Comparison of ENCODE assay signal across 20 cellular contexts in the genomic region with DNA sequence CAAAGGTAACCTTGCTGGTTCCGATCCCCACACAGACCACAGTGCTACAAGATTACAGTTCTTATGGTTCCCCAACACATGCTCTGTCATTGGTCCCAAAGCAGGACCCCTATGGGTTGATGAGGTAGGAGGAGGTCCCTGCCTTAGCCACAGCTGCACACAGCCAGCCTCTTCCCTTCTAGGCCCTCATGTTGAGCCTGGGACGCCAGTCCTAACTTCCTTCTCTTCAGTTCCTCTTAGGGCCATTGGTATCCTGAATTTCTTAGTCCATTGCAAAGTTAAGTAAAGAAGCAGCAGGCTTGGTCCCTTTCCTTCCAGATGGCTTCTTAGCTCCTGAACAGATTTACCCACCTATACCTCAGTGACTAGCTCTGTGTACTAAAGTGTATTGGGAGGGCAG. TPM values are rescaled to one million over a fixed set of nuclear protein-coding genes. Genes with fewer than 3 reads are reported as not detected.
A peak's percentile ranks its signal among the peaks of the same experiment; 100 is the strongest.
DNase-seq lines count a peak whose midpoint lies in the region; ATAC-seq and TF ChIP-seq lines count a peak whose summit lies in the region.
"Had no signal": no experiment of that assay in that cellular context is flagged by ENCODE, and none has a peak within 500 bp of the region (broad histone marks: within the 10 kb centered on the region; RNA-seq: fewer than 3 reads in every experiment).

No MANE protein-coding gene starts in this region.

- no peak overlapping the region for H3K27ac ChIP-seq in CD4-positive, CD25-positive, alpha-beta regulatory T cell (ENCODE audit: insufficient read depth, low read length, poor library complexity, severe bottlenecking)

- H3K36me3 Mint-ChIP-seq in CD4-positive, CD25-positive, alpha-beta regulatory T cell = peaks cover 12% of the 10 kb centered on the region
- H3K36me3 Mint-ChIP-seq in activated T-helper 1 cell treated with anti-CD3 and anti-CD28 coated beads, Interleukin-12 subunit alpha, Interleukin-12 subunit beta, Interleukin-2, Interleukin-4 antibody, amounts not matched to agents 30 ng/mL and 10 ng/mL and 1 ng/mL, durations not matched to agents 14 hours and 24 hours and 36 hours (ENCODE audit: low read depth) = peaks cover 51% of the 10 kb centered on the region
- H3K36me3 Mint-ChIP-seq in nephron progenitor cell (ENCODE audit: low read depth) = no peaks in the 10 kb centered on the region

- H3K36me3 ChIP-seq in CD4-positive, CD25-positive, alpha-beta regulatory T cell (ENCODE audit: control insufficient read depth, insufficient read depth, low read length) = no peaks in the 10 kb centered on the region
- H3K36me3 ChIP-seq: BE2C had no signal

- no peaks in the 10 kb centered on the region for H3K27me3 Mint-ChIP-seq in CD4-positive, CD25-positive, alpha-beta regulatory T cell
- H3K27me3 Mint-ChIP-seq in activated T-helper 1 cell treated with anti-CD3 and anti-CD28 coated beads, Interleukin-12 subunit alpha, Interleukin-12 subunit beta, Interleukin-2, Interleukin-4 antibody, amounts not matched to agents 30 ng/mL and 10 ng/mL and 1 ng/mL, durations not matched to agents 14 hours and 24 hours and 36 hours (ENCODE audit: insufficient read depth) = no peaks in the 10 kb centered on the region
- H3K27me3 Mint-ChIP-seq in nephron progenitor cell (ENCODE audit: low read depth, poor library complexity) = no peaks in the 10 kb centered on the region

- no peak for DNase-seq in CD4-positive, CD25-positive, alpha-beta regulatory T cell
- DNase-seq in MV-4-11 (lab: John Stamatoyannopoulos, UW) (peak; percentile 49), nephron progenitor cell (no peak), KBM-7 (no peak), NCI-H1092 (lab: John Stamatoyannopoulos, UW) (no peak), NCI-H1417 treated with DMSO at 0.1 percent for 48 hours (lab: John Stamatoyannopoulos, UW) (no peak)
- DNase-seq in activated T-helper 1 cell treated with anti-CD3 and anti-CD28 coated beads, Interleukin-12 subunit alpha, Interleukin-12 subunit beta, Interleukin-2, Interleukin-4 antibody, amounts not matched to agents 30 ng/mL and 10 ng/mL and 1 ng/mL, durations not matched to agents 14 hours and 24 hours and 36 hours (ENCODE audit: low spot score) = no peak
- DNase-seq: BE2C, DND-41, H7, HFFc6, MM.1S, NCI-H187, NCI-H2107, NCI-H510A, NCI-H774, SHP77 had no signal

- H3K4me1 ChIP-seq in CD4-positive, CD25-positive, alpha-beta regulatory T cell (ENCODE audit: control insufficient read depth, insufficient read depth, low read length, poor library complexity, severe bottlenecking) = peaks cover 26% of the 10 kb centered on the region
- H3K4me1 ChIP-seq: BE2C had no signal

- peak overlapping the region in 2 of 3 donors; percentile 22 to 40 for H3K27ac Mint-ChIP-seq in CD4-positive, CD25-positive, alpha-beta regulatory T cell
- peak overlapping the region; percentile 10 for H3K27ac Mint-ChIP-seq in activated T-helper 1 cell treated with anti-CD3 and anti-CD28 coated beads, Interleukin-12 subunit alpha, Interleukin-12 subunit beta, Interleukin-2, Interleukin-4 antibody, amounts not matched to agents 30 ng/mL and 10 ng/mL and 1 ng/mL, durations not matched to agents 14 hours and 24 hours and 36 hours
- H3K27ac Mint-ChIP-seq in nephron progenitor cell = peak overlapping the region; percentile 34
- H3K27ac Mint-ChIP-seq: HFFc6; T-helper 1 cell treated with Interleukin-12 subunit alpha and Interleukin-12 subunit beta and Interleukin-4 antibody, amounts not matched to agents 30 μg/mL and 1 μg/mL, for 36 hours had no signal

- in situ Hi-C loops in KBM-7 (cut with MboI; ENCODE audit: low pct_unique_long_range_greater_than_20kb, low sequenced_read_pairs) = no loop called here

- H3K4me1 Mint-ChIP-seq in CD4-positive, CD25-positive, alpha-beta regulatory T cell = peaks cover 18 to 58% (median 35%) of the 10 kb centered on the region in 4 donors
- peaks cover 64% of the 10 kb centered on the region for H3K4me1 Mint-ChIP-seq in activated T-helper 1 cell treated with anti-CD3 and anti-CD28 coated beads, Interleukin-12 subunit alpha, Interleukin-12 subunit beta, Interleukin-2, Interleukin-4 antibody, amounts not matched to agents 30 ng/mL and 10 ng/mL and 1 ng/mL, durations not matched to agents 14 hours and 24 hours and 36 hours (ENCODE audit: low read depth)
- no peaks in the 10 kb centered on the region for H3K4me1 Mint-ChIP-seq in nephron progenitor cell

- no peak overlapping the region for H3K4me3 ChIP-seq in CD4-positive, CD25-positive, alpha-beta regulatory T cell (ENCODE audit: low read depth, low read length)

- no peaks in the 10 kb centered on the region for H3K9me3 ChIP-seq in CD4-positive, CD25-positive, alpha-beta regulatory T cell (ENCODE audit: control insufficient read depth in 2 of 2, low read length in 2 of 2)
- H3K9me3 ChIP-seq: BE2C had no signal

- H3K27me3 ChIP-seq in CD4-positive, CD25-positive, alpha-beta regulatory T cell (ENCODE audit: control insufficient read depth, insufficient read depth, low read length) = no peaks in the 10 kb centered on the region
- H3K27me3 ChIP-seq: BE2C had no signal

- no peak for TF ChIP-seq CTCF in nephron progenitor cell (IDR thresholded peaks at IDR 0.05)

- intact Hi-C loops in activated T-helper 1 cell treated with anti-CD3 and anti-CD28 coated beads, Interleukin-12 subunit alpha, Interleukin-12 subunit beta, Interleukin-2, Interleukin-4 antibody, amounts not matched to agents 30 ng/mL and 10 ng/mL and 1 ng/mL, durations not matched to agents 14 hours and 24 hours and 36 hours (cut with micrococcal nuclease) = no loop called here

- no peak for ATAC-seq in CD4-positive, CD25-positive, alpha-beta regulatory T cell (ENCODE audit: low read depth in 2 of 2)
- ATAC-seq: SK-N-SH treated with all-trans-retinoic acid at 6 μM for 48 hours had no signal

- H3K9me3 Mint-ChIP-seq in CD4-positive, CD25-positive, alpha-beta regulatory T cell = peaks cover 0 to 3% (median 1%) of the 10 kb centered on the region in 7 donors
- H3K9me3 Mint-ChIP-seq in activated T-helper 1 cell treated with anti-CD3 and anti-CD28 coated beads, Interleukin-12 subunit alpha, Interleukin-12 subunit beta, Interleukin-2, Interleukin-4 antibody, amounts not matched to agents 30 ng/mL and 10 ng/mL and 1 ng/mL, durations not matched to agents 14 hours and 24 hours and 36 hours = peaks cover 7% of the 10 kb centered on the region
- H3K9me3 Mint-ChIP-seq in nephron progenitor cell = peaks cover 3% of the 10 kb centered on the region

- peak overlapping the region in 1 of 4 donors; percentile 17 for H3K4me3 Mint-ChIP-seq in CD4-positive, CD25-positive, alpha-beta regulatory T cell
- H3K4me3 Mint-ChIP-seq in activated T-helper 1 cell treated with anti-CD3 and anti-CD28 coated beads, Interleukin-12 subunit alpha, Interleukin-12 subunit beta, Interleukin-2, Interleukin-4 antibody, amounts not matched to agents 30 ng/mL and 10 ng/mL and 1 ng/mL, durations not matched to agents 14 hours and 24 hours and 36 hours = no peak overlapping the region
- H3K4me3 Mint-ChIP-seq in nephron progenitor cell = no peak overlapping the region
- H3K4me3 Mint-ChIP-seq: HFFc6; T-helper 1 cell treated with Interleukin-12 subunit alpha and Interleukin-12 subunit beta and Interleukin-4 antibody, amounts not matched to agents 30 μg/mL and 1 μg/mL, for 36 hours had no signal

RNA-seq across cellular contexts. Expression of gene PDCD1LG2, which starts 50.1 kb away (rescaled TPM):
- 1.1 TPM for total RNA-seq in CD4-positive, CD25-positive, alpha-beta regulatory T cell
- polyA plus RNA-seq in CD4-positive, CD25-positive, alpha-beta regulatory T cell = 1 to 10 TPM in 1 of 4 donors, under 1 TPM in 2, not detected in 1; 0.85 to 2.5 (median 0.90) TPM
- 1.1 and 1.4 TPM in 2 replicates for total RNA-seq in activated T-helper 1 cell treated with anti-CD3 and anti-CD28 coated beads, Interleukin-12 subunit alpha, Interleukin-12 subunit beta, Interleukin-2, Interleukin-4 antibody, amounts not matched to agents 30 ng/mL and 10 ng/mL and 1 ng/mL, durations not matched to agents 14 hours and 24 hours and 36 hours
- total RNA-seq: G401, H7 had no signal
